Comparison of ENCODE assay signal across 10 cellular contexts in the genomic region with DNA sequence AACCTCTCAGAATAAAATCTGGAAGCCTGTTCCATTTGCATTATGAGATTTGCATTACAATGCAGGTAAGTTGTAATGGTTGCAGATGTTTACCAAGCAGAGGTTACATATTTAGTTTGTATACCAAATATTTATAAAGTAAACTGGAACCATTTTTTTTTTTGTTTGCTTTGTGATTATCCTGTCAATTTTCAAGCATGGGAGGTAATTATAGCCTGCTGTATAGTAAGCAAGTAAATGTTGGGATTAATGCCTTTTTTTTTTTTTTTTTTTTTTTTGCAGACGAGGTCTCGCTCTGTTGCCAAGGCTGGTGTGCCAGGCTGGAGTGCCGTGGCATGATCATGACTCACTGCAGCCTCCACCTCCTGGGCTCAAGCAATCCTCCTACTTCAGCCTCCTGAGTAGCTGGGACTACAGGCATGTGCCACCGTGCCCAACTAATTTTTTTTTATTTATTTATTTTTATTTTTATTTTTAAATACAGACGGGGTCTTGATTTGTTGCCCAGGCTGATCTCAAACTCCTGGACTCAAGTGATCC. TPM values are rescaled to one million over a fixed set of nuclear protein-coding genes. Genes with fewer than 3 reads are reported as not detected.
A peak's percentile ranks its signal among the peaks of the same experiment; 100 is the strongest.
DNase-seq lines count a peak whose midpoint lies in the region; TF ChIP-seq lines count a peak whose summit lies in the region.
"Had no signal": no experiment of that assay in that cellular context is flagged by ENCODE, and none has a peak within 500 bp of the region (broad histone marks: within the 10 kb centered on the region; RNA-seq: fewer than 3 reads in every experiment).

No MANE protein-coding gene starts in this region.

- H3K36me3 ChIP-seq in parathyroid adenoma (ENCODE audit: control insufficient read depth, insufficient read depth, low read length) = no peaks in the 10 kb centered on the region

- CTCF ChIA-PET in MCF 10A (lab: Yijun Ruan, JAX) = interaction anchor here (1.2 kb wide), 1 partner anchor 41 kb away, joined by 3 read pairs; no protein-coding TSS in a partner anchor

- H3K27me3 ChIP-seq in parathyroid adenoma (ENCODE audit: control insufficient read depth, insufficient read depth, low read length) = no peaks in the 10 kb centered on the region
- H3K27me3 ChIP-seq: testis had no signal

- peak overlapping the region; percentile 97 for H3K4me3 Mint-ChIP-seq in MCF 10A (ENCODE audit: unreplicated experiment)

- peak; percentile 83 for DNase-seq in DMS53 treated with DMSO at 0.1 percent for 48 hours (lab: John Stamatoyannopoulos, UW; ENCODE audit: unreplicated experiment)
- DNase-seq in NCI-H1436 treated with DMSO at 0.1 percent for 48 hours (lab: John Stamatoyannopoulos, UW) = peak; percentile 26
- DNase-seq in MCF 10A (ENCODE audit: unreplicated experiment) = no peak
- DNase-seq in epidermal melanocyte (ENCODE audit: insufficient read length, low spot score) = no peak
- no peak for DNase-seq in NCI-H2171 treated with DMSO at 0.1 percent for 48 hours (lab: John Stamatoyannopoulos, UW)
- DNase-seq in cerebellar nuclear complex (lab: John Stamatoyannopoulos, UW) = no peak
- no peak for DNase-seq in EL
- DNase-seq: testis had no signal

- no peak for TF ChIP-seq CTCF in MCF 10A (IDR thresholded peaks at IDR 0.05; ENCODE audit: unreplicated experiment)
- TF ChIP-seq CTCF in parathyroid adenoma (IDR thresholded peaks at IDR 0.05) = no peak

- BruUV-seq in MCF 10A (replicated peaks; lab: Mats Ljungman, UMichigan) = no TSS peak

- no peak overlapping the region for H2AFZ ChIP-seq in parathyroid adenoma

- intact Hi-C loops in MCF 10A (cut with micrococcal nuclease) = no loop called here

- POLR2A ChIA-PET in MCF 10A (lab: Yijun Ruan, JAX) = interaction anchor here (0.6 to 19.5 kb wide), 9 partner anchors 9 to 504 kb away, joined by 3 to 633 read pairs (median 4); a partner anchor contains a TSS

- H3K79me2 ChIP-seq in parathyroid adenoma = peaks cover 24% of the 10 kb centered on the region

- no peaks in the 10 kb centered on the region for H3K9me3 ChIP-seq in parathyroid adenoma (ENCODE audit: control insufficient read depth, low read length)
- H3K9me3 ChIP-seq: testis had no signal

- H3K27ac ChIP-seq in parathyroid adenoma = peak overlapping the region; percentile 95

- peak overlapping the region; percentile 70 for H3K4me2 ChIP-seq in parathyroid adenoma (ENCODE audit: low read length)

- H3K27me3 Mint-ChIP-seq in MCF 10A (ENCODE audit: insufficient read depth, unreplicated experiment) = no peaks in the 10 kb centered on the region

- peak overlapping the region; percentile 94 for H3K27ac Mint-ChIP-seq in MCF 10A (ENCODE audit: low read depth, unreplicated experiment)

- H3K4me3 ChIP-seq in parathyroid adenoma (ENCODE audit: low read depth, low read length) = peak overlapping the region; percentile 94
- H3K4me3 ChIP-seq: testis had no signal

- H3K36me3 Mint-ChIP-seq in MCF 10A (ENCODE audit: insufficient read depth, unreplicated experiment) = peaks cover 21% of the 10 kb centered on the region

- no peak overlapping the region for H3K9ac ChIP-seq in parathyroid adenoma

- H3K4me1 Mint-ChIP-seq in MCF 10A (ENCODE audit: insufficient read depth, unreplicated experiment) = peaks cover 36% of the 10 kb centered on the region

- H3K9me3 Mint-ChIP-seq in MCF 10A (ENCODE audit: unreplicated experiment) = no peaks in the 10 kb centered on the region
- H3K9me3 Mint-ChIP-seq: activated T-helper 1 cell treated with anti-CD3 and anti-CD28 coated beads, Interleukin-12 subunit alpha, Interleukin-12 subunit beta, Interleukin-2, Interleukin-4 antibody, amounts not matched to agents 30 ng/mL and 10 ng/mL and 1 ng/mL, durations not matched to agents 14 hours and 24 hours and 36 hours had no signal

- peaks cover 16% of the 10 kb centered on the region for H3K4me1 ChIP-seq in parathyroid adenoma

RNA-seq across cellular contexts. Expression of a gene that starts 21.0 kb away (rescaled TPM):
- 66.4 and 69.6 TPM in 2 replicates for total RNA-seq in MCF 10A (2022)

RNA-seq across cellular contexts. Expression of a gene that starts 47.0 kb away (rescaled TPM):
- 0.29 and 0.58 TPM in 2 replicates for total RNA-seq in MCF 10A (2022)

Comparison
In these comparisons a context has a peak if more than half of its experiments do, and no peak if none do; other contexts are left out.
1. DNase-seq: peak in DMS53 treated with DMSO at 0.1 percent for 48 hours (single experiment) and NCI-H1436 treated with DMSO at 0.1 percent for 48 hours (single experiment); none in MCF 10A (single experiment), epidermal melanocyte (single experiment), NCI-H2171 treated with DMSO at 0.1 percent for 48 hours (single experiment), cerebellar nuclear complex (0 of 2) and EL (single experiment).